ENCODE assay signal across 8 cellular contexts in genomic region chr12:19129121-19129485, GRCh38. TPM values are rescaled to one million over a fixed set of nuclear protein-coding genes. Genes with fewer than 3 reads are reported as not detected.
DNase-seq lines count a peak whose midpoint lies in the region; ATAC-seq and TF ChIP-seq lines count a peak whose summit lies in the region.

No MANE protein-coding gene starts in this region.

- peaks cover 10% of the 10 kb centered on the region for H3K27me3 Mint-ChIP-seq in activated CD8-positive, alpha-beta T cell treated with anti-CD3 and anti-CD28 coated beads for 36 hours
- H3K27me3 Mint-ChIP-seq in stimulated activated memory B cell treated with anti-CD40 and anti-IgM and Interleukin-4, amounts not matched to agents 10 μg/mL and 1 μg/mL and 100 μg/mL, for 72 hours, result peaks cover 47% of the 10 kb centered on the region

- no peak for TF ChIP-seq CTCF in activated CD8-positive, alpha-beta T cell treated with anti-CD3 and anti-CD28 coated beads for 36 hours (IDR thresholded peaks at IDR 0.05)

- POLR2A ChIA-PET in activated CD8-positive, alpha-beta T cell treated with anti-CD3 and anti-CD28 coated beads for 36 hours (lab: Charles Lee), result no interaction called here

- peak overlapping the region; percentile 63 for H3K4me3 Mint-ChIP-seq in activated CD8-positive, alpha-beta T cell treated with anti-CD3 and anti-CD28 coated beads for 36 hours
- H3K4me3 Mint-ChIP-seq in stimulated activated memory B cell treated with anti-CD40 and anti-IgM and Interleukin-4, amounts not matched to agents 10 μg/mL and 1 μg/mL and 100 μg/mL, for 72 hours, result peak overlapping the region; percentile 51

- no peak overlapping the region for H3K27ac Mint-ChIP-seq in activated CD8-positive, alpha-beta T cell treated with anti-CD3 and anti-CD28 coated beads for 36 hours
- H3K27ac Mint-ChIP-seq in stimulated activated memory B cell treated with anti-CD40 and anti-IgM and Interleukin-4, amounts not matched to agents 10 μg/mL and 1 μg/mL and 100 μg/mL, for 72 hours, result no peak overlapping the region

- H3K4me3 ChIP-seq in iPS-11a (ENCODE audit: low read depth, low read length), result peak overlapping the region; percentile 15

- peak; percentile 77 for DNase-seq in NCI-H2196 treated with DMSO at 0.1 percent for 48 hours (lab: John Stamatoyannopoulos, UW; ENCODE audit: unreplicated experiment)
- no peak for DNase-seq in NCI-H2196 (lab: John Stamatoyannopoulos, UW; ENCODE audit: unreplicated experiment)
- DNase-seq in activated CD8-positive, alpha-beta T cell treated with anti-CD3 and anti-CD28 coated beads for 36 hours, result peak; percentile 3
- DNase-seq in effector CD4-positive, alpha-beta T cell, result no peak
- no peak for DNase-seq in NCI-H128 (lab: John Stamatoyannopoulos, UW; ENCODE audit: unreplicated experiment)

- H3K9me3 Mint-ChIP-seq in activated CD8-positive, alpha-beta T cell treated with anti-CD3 and anti-CD28 coated beads for 36 hours, result peaks cover 13% of the 10 kb centered on the region
- peaks cover 12% of the 10 kb centered on the region for H3K9me3 Mint-ChIP-seq in stimulated activated memory B cell treated with anti-CD40 and anti-IgM and Interleukin-4, amounts not matched to agents 10 μg/mL and 1 μg/mL and 100 μg/mL, for 72 hours

- H3K36me3 Mint-ChIP-seq in activated CD8-positive, alpha-beta T cell treated with anti-CD3 and anti-CD28 coated beads for 36 hours (ENCODE audit: low read depth), result no peaks in the 10 kb centered on the region
- no peaks in the 10 kb centered on the region for H3K36me3 Mint-ChIP-seq in stimulated activated memory B cell treated with anti-CD40 and anti-IgM and Interleukin-4, amounts not matched to agents 10 μg/mL and 1 μg/mL and 100 μg/mL, for 72 hours

- intact Hi-C loops in activated CD8-positive, alpha-beta T cell treated with anti-CD3 and anti-CD28 coated beads for 36 hours (cut with micrococcal nuclease), result no loop called here

- no peak for ATAC-seq in activated CD8-positive, alpha-beta T cell treated with anti-CD3 and anti-CD28 coated beads for 36 hours
- ATAC-seq in stimulated activated memory B cell treated with anti-CD40 and anti-IgM and Interleukin-4, amounts not matched to agents 10 μg/mL and 1 μg/mL and 100 μg/mL, for 72 hours, result no peak
- ATAC-seq in GM18907 (IDR thresholded peaks at IDR 0.05; ENCODE audit: unreplicated experiment), result no peak

- peaks cover 12% of the 10 kb centered on the region for H3K4me1 Mint-ChIP-seq in activated CD8-positive, alpha-beta T cell treated with anti-CD3 and anti-CD28 coated beads for 36 hours (ENCODE audit: low read depth)
- H3K4me1 Mint-ChIP-seq in stimulated activated memory B cell treated with anti-CD40 and anti-IgM and Interleukin-4, amounts not matched to agents 10 μg/mL and 1 μg/mL and 100 μg/mL, for 72 hours, result peaks cover 13% of the 10 kb centered on the region

- CTCF ChIA-PET in activated CD8-positive, alpha-beta T cell treated with anti-CD3 and anti-CD28 coated beads for 36 hours (lab: Charles Lee), result no interaction called here

RNA-seq across cellular contexts. Expression of gene PLEKHA5, which starts 0.4 kb away (rescaled TPM):
- 1 to 10 TPM; 2.1 to 3.2 TPM for total RNA-seq in activated CD8-positive, alpha-beta T cell treated with anti-CD3 and anti-CD28 coated beads for 36 hours

Comparison
In these comparisons a context has a peak if more than half of its experiments do, and no peak if none do; other contexts are left out.
1. DNase-seq: peak in NCI-H2196 treated with DMSO at 0.1 percent for 48 hours (single experiment) and activated CD8-positive, alpha-beta T cell treated with anti-CD3 and anti-CD28 coated beads for 36 hours (single experiment); none in NCI-H2196 (single experiment), effector CD4-positive, alpha-beta T cell (single experiment) and NCI-H128 (single experiment).